ENCODE assay signal across 1 cellular context in the genomic region with DNA sequence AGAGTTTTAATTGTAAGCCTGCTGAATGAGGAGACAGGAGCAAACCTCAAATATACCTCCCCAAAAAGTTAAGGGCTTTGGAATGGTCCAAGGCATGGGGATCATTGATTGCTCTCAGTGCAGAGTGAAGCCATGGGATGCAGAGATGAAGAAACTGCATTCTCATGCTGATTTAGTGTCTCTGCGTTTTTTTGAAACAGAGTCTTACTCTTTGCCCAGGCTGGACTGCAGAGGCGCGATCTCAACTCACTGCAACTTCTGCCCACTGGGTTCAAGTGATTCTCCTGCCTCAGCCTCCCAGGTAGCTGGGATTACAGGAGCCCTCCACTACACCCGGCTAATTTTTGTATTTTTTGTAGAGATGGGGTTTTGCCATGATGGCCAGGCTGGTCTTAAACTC.
TF ChIP-seq lines count a peak whose summit lies in the region.

No MANE protein-coding gene starts in this region.

TF ChIP-seq in GM23338, 12 proteins besides CTCF, POLR2A, EP300 and RAD21 (continued from another document):
- TF ChIP-seq, protein P1, sequence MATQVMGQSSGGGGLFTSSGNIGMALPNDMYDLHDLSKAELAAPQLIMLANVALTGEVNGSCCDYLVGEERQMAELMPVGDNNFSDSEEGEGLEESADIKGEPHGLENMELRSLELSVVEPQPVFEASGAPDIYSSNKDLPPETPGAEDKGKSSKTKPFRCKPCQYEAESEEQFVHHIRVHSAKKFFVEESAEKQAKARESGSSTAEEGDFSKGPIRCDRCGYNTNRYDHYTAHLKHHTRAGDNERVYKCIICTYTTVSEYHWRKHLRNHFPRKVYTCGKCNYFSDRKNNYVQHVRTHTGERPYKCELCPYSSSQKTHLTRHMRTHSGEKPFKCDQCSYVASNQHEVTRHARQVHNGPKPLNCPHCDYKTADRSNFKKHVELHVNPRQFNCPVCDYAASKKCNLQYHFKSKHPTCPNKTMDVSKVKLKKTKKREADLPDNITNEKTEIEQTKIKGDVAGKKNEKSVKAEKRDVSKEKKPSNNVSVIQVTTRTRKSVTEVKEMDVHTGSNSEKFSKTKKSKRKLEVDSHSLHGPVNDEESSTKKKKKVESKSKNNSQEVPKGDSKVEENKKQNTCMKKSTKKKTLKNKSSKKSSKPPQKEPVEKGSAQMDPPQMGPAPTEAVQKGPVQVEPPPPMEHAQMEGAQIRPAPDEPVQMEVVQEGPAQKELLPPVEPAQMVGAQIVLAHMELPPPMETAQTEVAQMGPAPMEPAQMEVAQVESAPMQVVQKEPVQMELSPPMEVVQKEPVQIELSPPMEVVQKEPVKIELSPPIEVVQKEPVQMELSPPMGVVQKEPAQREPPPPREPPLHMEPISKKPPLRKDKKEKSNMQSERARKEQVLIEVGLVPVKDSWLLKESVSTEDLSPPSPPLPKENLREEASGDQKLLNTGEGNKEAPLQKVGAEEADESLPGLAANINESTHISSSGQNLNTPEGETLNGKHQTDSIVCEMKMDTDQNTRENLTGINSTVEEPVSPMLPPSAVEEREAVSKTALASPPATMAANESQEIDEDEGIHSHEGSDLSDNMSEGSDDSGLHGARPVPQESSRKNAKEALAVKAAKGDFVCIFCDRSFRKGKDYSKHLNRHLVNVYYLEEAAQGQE (IDR thresholded peaks at IDR 0.05; ENCODE audit: unreplicated experiment) = no peak
- TF ChIP-seq, protein P2, sequence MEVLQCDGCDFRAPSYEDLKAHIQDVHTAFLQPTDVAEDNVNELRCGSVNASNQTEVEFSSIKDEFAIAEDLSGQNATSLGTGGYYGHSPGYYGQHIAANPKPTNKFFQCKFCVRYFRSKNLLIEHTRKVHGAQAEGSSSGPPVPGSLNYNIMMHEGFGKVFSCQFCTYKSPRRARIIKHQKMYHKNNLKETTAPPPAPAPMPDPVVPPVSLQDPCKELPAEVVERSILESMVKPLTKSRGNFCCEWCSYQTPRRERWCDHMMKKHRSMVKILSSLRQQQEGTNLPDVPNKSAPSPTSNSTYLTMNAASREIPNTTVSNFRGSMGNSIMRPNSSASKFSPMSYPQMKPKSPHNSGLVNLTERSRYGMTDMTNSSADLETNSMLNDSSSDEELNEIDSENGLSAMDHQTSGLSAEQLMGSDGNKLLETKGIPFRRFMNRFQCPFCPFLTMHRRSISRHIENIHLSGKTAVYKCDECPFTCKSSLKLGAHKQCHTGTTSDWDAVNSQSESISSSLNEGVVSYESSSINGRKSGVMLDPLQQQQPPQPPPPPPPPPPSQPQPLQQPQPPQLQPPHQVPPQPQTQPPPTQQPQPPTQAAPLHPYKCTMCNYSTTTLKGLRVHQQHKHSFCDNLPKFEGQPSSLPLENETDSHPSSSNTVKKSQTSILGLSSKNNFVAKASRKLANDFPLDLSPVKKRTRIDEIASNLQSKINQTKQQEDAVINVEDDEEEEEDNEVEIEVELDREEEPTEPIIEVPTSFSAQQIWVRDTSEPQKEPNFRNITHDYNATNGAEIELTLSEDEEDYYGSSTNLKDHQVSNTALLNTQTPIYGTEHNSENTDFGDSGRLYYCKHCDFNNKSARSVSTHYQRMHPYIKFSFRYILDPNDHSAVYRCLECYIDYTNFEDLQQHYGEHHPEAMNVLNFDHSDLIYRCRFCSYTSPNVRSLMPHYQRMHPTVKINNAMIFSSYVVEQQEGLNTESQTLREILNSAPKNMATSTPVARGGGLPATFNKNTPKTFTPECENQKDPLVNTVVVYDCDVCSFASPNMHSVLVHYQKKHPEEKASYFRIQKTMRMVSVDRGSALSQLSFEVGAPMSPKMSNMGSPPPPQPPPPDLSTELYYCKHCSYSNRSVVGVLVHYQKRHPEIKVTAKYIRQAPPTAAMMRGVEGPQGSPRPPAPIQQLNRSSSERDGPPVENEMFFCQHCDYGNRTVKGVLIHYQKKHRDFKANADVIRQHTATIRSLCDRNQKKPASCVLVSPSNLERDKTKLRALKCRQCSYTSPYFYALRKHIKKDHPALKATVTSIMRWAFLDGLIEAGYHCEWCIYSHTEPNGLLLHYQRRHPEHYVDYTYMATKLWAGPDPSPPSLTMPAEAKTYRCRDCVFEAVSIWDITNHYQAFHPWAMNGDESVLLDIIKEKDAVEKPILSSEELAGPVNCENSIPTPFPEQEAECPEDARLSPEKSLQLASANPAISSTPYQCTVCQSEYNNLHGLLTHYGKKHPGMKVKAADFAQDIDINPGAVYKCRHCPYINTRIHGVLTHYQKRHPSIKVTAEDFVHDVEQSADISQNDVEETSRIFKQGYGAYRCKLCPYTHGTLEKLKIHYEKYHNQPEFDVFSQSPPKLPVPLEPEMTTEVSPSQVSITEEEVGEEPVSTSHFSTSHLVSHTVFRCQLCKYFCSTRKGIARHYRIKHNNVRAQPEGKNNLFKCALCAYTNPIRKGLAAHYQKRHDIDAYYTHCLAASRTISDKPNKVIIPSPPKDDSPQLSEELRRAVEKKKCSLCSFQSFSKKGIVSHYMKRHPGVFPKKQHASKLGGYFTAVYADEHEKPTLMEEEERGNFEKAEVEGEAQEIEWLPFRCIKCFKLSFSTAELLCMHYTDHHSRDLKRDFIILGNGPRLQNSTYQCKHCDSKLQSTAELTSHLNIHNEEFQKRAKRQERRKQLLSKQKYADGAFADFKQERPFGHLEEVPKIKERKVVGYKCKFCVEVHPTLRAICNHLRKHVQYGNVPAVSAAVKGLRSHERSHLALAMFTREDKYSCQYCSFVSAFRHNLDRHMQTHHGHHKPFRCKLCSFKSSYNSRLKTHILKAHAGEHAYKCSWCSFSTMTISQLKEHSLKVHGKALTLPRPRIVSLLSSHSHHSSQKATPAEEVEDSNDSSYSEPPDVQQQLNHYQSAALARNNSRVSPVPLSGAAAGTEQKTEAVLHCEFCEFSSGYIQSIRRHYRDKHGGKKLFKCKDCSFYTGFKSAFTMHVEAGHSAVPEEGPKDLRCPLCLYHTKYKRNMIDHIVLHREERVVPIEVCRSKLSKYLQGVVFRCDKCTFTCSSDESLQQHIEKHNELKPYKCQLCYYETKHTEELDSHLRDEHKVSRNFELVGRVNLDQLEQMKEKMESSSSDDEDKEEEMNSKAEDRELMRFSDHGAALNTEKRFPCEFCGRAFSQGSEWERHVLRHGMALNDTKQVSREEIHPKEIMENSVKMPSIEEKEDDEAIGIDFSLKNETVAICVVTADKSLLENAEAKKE (CRISPR knock-in tag; IDR thresholded peaks at IDR 0.05) = no peak
- TF ChIP-seq POLR2AphosphoS5 (IDR thresholded peaks at IDR 0.05; ENCODE audit: low read depth) = no peak
- TF ChIP-seq ZNF331 (CRISPR knock-in tag; IDR thresholded peaks at IDR 0.05; ENCODE audit: low read depth) = no peak
- TF ChIP-seq, protein P3, sequence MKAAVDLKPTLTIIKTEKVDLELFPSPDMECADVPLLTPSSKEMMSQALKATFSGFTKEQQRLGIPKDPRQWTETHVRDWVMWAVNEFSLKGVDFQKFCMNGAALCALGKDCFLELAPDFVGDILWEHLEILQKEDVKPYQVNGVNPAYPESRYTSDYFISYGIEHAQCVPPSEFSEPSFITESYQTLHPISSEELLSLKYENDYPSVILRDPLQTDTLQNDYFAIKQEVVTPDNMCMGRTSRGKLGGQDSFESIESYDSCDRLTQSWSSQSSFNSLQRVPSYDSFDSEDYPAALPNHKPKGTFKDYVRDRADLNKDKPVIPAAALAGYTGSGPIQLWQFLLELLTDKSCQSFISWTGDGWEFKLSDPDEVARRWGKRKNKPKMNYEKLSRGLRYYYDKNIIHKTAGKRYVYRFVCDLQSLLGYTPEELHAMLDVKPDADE (IDR thresholded peaks at IDR 0.05) = no peak
- no peak for TF ChIP-seq STAT1 (IDR thresholded peaks at IDR 0.05; ENCODE audit: unreplicated experiment)
- no peak for TF ChIP-seq JUNB (IDR thresholded peaks at IDR 0.05; ENCODE audit: unreplicated experiment)
